In genomic region chr16:4661661-4662060, GRCh38 we compare ENCODE assay signal across 1 cellular context.
TF ChIP-seq lines count a peak whose summit lies in the region.

No MANE protein-coding gene starts in this region.

TF ChIP-seq in liver, 16 proteins besides CTCF, POLR2A, EP300 and RAD21 (continued from another document):
- TF ChIP-seq, protein P1, sequence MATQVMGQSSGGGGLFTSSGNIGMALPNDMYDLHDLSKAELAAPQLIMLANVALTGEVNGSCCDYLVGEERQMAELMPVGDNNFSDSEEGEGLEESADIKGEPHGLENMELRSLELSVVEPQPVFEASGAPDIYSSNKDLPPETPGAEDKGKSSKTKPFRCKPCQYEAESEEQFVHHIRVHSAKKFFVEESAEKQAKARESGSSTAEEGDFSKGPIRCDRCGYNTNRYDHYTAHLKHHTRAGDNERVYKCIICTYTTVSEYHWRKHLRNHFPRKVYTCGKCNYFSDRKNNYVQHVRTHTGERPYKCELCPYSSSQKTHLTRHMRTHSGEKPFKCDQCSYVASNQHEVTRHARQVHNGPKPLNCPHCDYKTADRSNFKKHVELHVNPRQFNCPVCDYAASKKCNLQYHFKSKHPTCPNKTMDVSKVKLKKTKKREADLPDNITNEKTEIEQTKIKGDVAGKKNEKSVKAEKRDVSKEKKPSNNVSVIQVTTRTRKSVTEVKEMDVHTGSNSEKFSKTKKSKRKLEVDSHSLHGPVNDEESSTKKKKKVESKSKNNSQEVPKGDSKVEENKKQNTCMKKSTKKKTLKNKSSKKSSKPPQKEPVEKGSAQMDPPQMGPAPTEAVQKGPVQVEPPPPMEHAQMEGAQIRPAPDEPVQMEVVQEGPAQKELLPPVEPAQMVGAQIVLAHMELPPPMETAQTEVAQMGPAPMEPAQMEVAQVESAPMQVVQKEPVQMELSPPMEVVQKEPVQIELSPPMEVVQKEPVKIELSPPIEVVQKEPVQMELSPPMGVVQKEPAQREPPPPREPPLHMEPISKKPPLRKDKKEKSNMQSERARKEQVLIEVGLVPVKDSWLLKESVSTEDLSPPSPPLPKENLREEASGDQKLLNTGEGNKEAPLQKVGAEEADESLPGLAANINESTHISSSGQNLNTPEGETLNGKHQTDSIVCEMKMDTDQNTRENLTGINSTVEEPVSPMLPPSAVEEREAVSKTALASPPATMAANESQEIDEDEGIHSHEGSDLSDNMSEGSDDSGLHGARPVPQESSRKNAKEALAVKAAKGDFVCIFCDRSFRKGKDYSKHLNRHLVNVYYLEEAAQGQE (IDR thresholded peaks at IDR 0.05), result no peak
- TF ChIP-seq FOXA2 (IDR thresholded peaks at IDR 0.05) (no peak), ATF3 (IDR thresholded peaks at IDR 0.05) (no peak), SP1 (IDR thresholded peaks at IDR 0.05) (no peak), RXRA (IDR thresholded peaks at IDR 0.05) (no peak), YY1 (IDR thresholded peaks at IDR 0.05) (no peak), HNF4A (conservative IDR thresholded peaks at IDR 0.05) (no peak), ZBTB33 (IDR thresholded peaks at IDR 0.05) (no peak), TAF1 (conservative IDR thresholded peaks at IDR 0.05) (no peak), EGR1 (IDR thresholded peaks at IDR 0.05; ENCODE audit: low read depth in 2 of 2) (no peak)
- TF ChIP-seq, protein P2, sequence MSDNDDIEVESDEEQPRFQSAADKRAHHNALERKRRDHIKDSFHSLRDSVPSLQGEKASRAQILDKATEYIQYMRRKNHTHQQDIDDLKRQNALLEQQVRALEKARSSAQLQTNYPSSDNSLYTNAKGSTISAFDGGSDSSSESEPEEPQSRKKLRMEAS (IDR thresholded peaks at IDR 0.05), result no peak
